10 cellular contexts compared by ENCODE assay signal in the genomic region with DNA sequence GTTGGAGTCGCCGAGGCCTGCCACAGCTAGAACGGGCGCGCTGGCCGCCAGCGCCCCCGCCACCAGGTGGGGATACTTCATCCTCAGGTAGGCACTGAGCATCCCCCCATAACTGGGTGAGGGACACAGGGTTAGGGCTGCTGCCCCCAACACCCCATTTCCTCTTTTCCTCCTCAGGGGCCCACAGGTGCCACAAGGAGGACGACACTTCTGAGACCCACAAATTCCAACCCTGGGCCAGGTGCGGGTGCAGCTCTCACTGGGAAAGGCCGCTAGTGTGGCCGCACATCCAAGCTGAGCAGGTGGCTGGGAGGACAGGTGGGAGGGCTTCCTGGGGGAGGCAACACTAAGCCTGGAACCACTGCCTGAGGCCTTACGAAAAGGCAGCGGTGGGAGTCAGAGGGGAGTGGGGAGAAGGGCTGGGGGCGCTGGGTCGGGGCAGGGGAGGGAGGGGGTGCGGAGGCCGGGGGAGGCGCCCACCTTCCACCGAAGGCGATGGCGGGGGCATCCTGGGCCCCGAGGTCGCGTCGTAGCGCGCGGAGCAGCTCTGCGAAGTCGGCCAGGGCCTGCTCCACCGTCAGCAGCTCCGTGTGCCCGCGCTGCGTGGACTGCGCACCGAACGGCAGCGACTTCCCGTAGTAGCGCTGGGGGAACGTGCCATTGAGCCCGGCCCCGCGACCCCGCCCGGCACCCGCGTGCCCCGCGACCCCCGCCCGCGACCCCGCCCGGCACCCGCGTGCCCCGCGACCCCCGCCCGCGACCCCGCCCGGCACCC. TPM values are rescaled to one million over a fixed set of nuclear protein-coding genes. Genes with fewer than 3 reads are reported as not detected.
DNase-seq lines count a peak whose midpoint lies in the region; ATAC-seq and TF ChIP-seq lines count a peak whose summit lies in the region.
"Had no signal": no experiment of that assay in that cellular context is flagged by ENCODE, and none has a peak within 500 bp of the region (broad histone marks: within the 10 kb centered on the region; RNA-seq: fewer than 3 reads in every experiment).

No MANE protein-coding gene starts in this region.

- POLR2A ChIA-PET in activated CD8-positive, alpha-beta T cell treated with anti-CD3 and anti-CD28 coated beads for 36 hours (lab: Charles Lee) = interaction anchor here (0.6 to 1.6 kb wide), 11 partner anchors 16 to 418 kb away, joined by 3 to 5 read pairs (median 3); partner anchors contain the start of genes NDOR1 and TMEM203

- H3K4me3 ChIP-seq in heart left ventricle (peak overlapping the region in 9 of 12 donors; percentile 18 to 94 (median 78)), upper lobe of right lung (peak overlapping the region; percentile 36)

- no peak for TF ChIP-seq POLR2A in heart left ventricle (IDR thresholded peaks at IDR 0.05)

- peaks cover 5% of the 10 kb centered on the region for H3K4me1 Mint-ChIP-seq in activated CD8-positive, alpha-beta T cell treated with anti-CD3 and anti-CD28 coated beads for 36 hours (ENCODE audit: low read depth)

- H3K36me3 ChIP-seq in heart left ventricle (peaks cover 0 to 46% (median 22%) of the 10 kb centered on the region in 9 donors), upper lobe of right lung (peaks cover 28% of the 10 kb centered on the region)

- TF ChIP-seq CTCF in heart left ventricle (IDR thresholded peaks at IDR 0.05) (no peak), upper lobe of right lung (IDR thresholded peaks at IDR 0.05) (no peak)
- no peak for TF ChIP-seq CTCF in activated CD8-positive, alpha-beta T cell treated with anti-CD3 and anti-CD28 coated beads for 36 hours (IDR thresholded peaks at IDR 0.05)

- H3K9me3 Mint-ChIP-seq in activated CD8-positive, alpha-beta T cell treated with anti-CD3 and anti-CD28 coated beads for 36 hours = no peaks in the 10 kb centered on the region

- no peaks in the 10 kb centered on the region for H3K27me3 ChIP-seq in heart left ventricle
- H3K27me3 ChIP-seq in upper lobe of right lung = no peaks in the 10 kb centered on the region

- peaks cover 14% of the 10 kb centered on the region for H3K36me3 Mint-ChIP-seq in activated CD8-positive, alpha-beta T cell treated with anti-CD3 and anti-CD28 coated beads for 36 hours (ENCODE audit: low read depth)

- 31 to 59% (median 41%) methylated on average over 35 to 66 of the region's 66 CpGs for WGBS in heart left ventricle, 4 donors

- H3K4me1 ChIP-seq in heart left ventricle (peaks cover 0 to 45% (median 23%) of the 10 kb centered on the region in 12 donors), upper lobe of right lung (peaks cover 7% of the 10 kb centered on the region)

- no peak for ATAC-seq in heart left ventricle
- ATAC-seq in Right ventricle myocardium superior (ENCODE audit: poor library complexity) = no peak
- peak; percentile 41 for ATAC-seq in activated CD8-positive, alpha-beta T cell treated with anti-CD3 and anti-CD28 coated beads for 36 hours
- no peak for ATAC-seq in left ventricle myocardium superior
- ATAC-seq in upper lobe of right lung = peak; percentile 6
- ATAC-seq in GM21528 (IDR thresholded peaks at IDR 0.05; ENCODE audit: low FRiP score, unreplicated experiment) = no peak

- no peak for DNase-seq in heart left ventricle
- DNase-seq in Right ventricle myocardium superior = no peak
- peak; percentile 36 for DNase-seq in activated CD8-positive, alpha-beta T cell treated with anti-CD3 and anti-CD28 coated beads for 36 hours
- DNase-seq in left ventricle myocardium superior = peak; percentile 54
- peak; percentile 68 for DNase-seq in upper lobe of right lung
- DNase-seq in EL = no peak
- DNase-seq in NCI-H2171 treated with DMSO at 0.1 percent for 48 hours (lab: John Stamatoyannopoulos, UW) = no peak

- peak overlapping the region; percentile 75 for H3K4me3 Mint-ChIP-seq in activated CD8-positive, alpha-beta T cell treated with anti-CD3 and anti-CD28 coated beads for 36 hours

- no peaks in the 10 kb centered on the region for H3K9me3 ChIP-seq in heart left ventricle
- H3K9me3 ChIP-seq in upper lobe of right lung = no peaks in the 10 kb centered on the region

- CTCF ChIA-PET in activated CD8-positive, alpha-beta T cell treated with anti-CD3 and anti-CD28 coated beads for 36 hours (lab: Charles Lee) = interaction anchor here (0.6 to 2.4 kb wide), 6 partner anchors 17 to 123 kb away, joined by 3 to 14 read pairs (median 3); partner anchors contain the start of gene RNF224

- no peak overlapping the region for H3K27ac ChIP-seq in heart left ventricle
- H3K27ac ChIP-seq in upper lobe of right lung = no peak overlapping the region
- H3K27ac ChIP-seq: parathyroid adenoma had no signal

- intact Hi-C loops in heart left ventricle (cut with DNase I) = loop anchor here in 1 of 10 donors (10.0 kb wide), 1 partner anchor 71 kb away; the partner anchor contains the start of genes ANAPC2 and SSNA1
- intact Hi-C loops in Right ventricle myocardium superior (cut with DNase I) = no loop called here
- intact Hi-C loops in activated CD8-positive, alpha-beta T cell treated with anti-CD3 and anti-CD28 coated beads for 36 hours (cut with micrococcal nuclease) = no loop called here
- intact Hi-C loops in left ventricle myocardium superior (cut with micrococcal nuclease) = no loop called here
- intact Hi-C loops in upper lobe of right lung (cut with DNase I) = no loop called here

- peak overlapping the region; percentile 64 for H3K27ac Mint-ChIP-seq in activated CD8-positive, alpha-beta T cell treated with anti-CD3 and anti-CD28 coated beads for 36 hours

- H3K27me3 Mint-ChIP-seq in activated CD8-positive, alpha-beta T cell treated with anti-CD3 and anti-CD28 coated beads for 36 hours = no peaks in the 10 kb centered on the region

RNA-seq across cellular contexts. Expression of gene DPP7, which starts 1.0 kb away (rescaled TPM):
- total RNA-seq in heart left ventricle (100 to 1,000 TPM in 8 of 9 donors, 10 to 100 TPM in 1; 96.6 to 137 (median 119) TPM), Right ventricle myocardium superior (153 TPM), left ventricle myocardium superior (155 TPM), upper lobe of right lung (183 TPM)
- 100 to 1,000 TPM; 112 to 260 TPM for polyA plus RNA-seq in heart left ventricle
- 100 to 1,000 TPM; 222 to 227 TPM for total RNA-seq in activated CD8-positive, alpha-beta T cell treated with anti-CD3 and anti-CD28 coated beads for 36 hours

RNA-seq across cellular contexts. Expression of gene GRIN1, which starts 25.4 kb away (rescaled TPM):
- not detected for total RNA-seq in heart left ventricle
- polyA plus RNA-seq in heart left ventricle = under 1 TPM in 1 of 2 donors, not detected in 1; 0.10 TPM
- not detected for total RNA-seq in Right ventricle myocardium superior
- total RNA-seq in activated CD8-positive, alpha-beta T cell treated with anti-CD3 and anti-CD28 coated beads for 36 hours = not detected
- total RNA-seq in left ventricle myocardium superior = not detected
- total RNA-seq in upper lobe of right lung = 0.64 TPM
- total RNA-seq: M059J had no signal

RNA-seq across cellular contexts. Expression of gene MAN1B1, which starts 26.8 kb away (rescaled TPM):
- total RNA-seq in heart left ventricle (10 to 100 TPM; 17.6 to 40.6 (median 21.7) TPM), Right ventricle myocardium superior (20.3 TPM), left ventricle myocardium superior (21.4 TPM), upper lobe of right lung (39.4 TPM)
- 10 to 100 TPM; 26.7 to 29.5 TPM for polyA plus RNA-seq in heart left ventricle
- total RNA-seq in activated CD8-positive, alpha-beta T cell treated with anti-CD3 and anti-CD28 coated beads for 36 hours = 10 to 100 TPM; 31.1 to 33.2 TPM

RNA-seq across cellular contexts. Expression of gene UAP1L1, which starts 36.3 kb away (rescaled TPM):
- total RNA-seq in heart left ventricle (10 to 100 TPM in 4 of 9 donors, 1 to 10 TPM in 5; 5.9 to 15.1 (median 9.4) TPM), Right ventricle myocardium superior (11.3 TPM), left ventricle myocardium superior (12.6 TPM), upper lobe of right lung (30.7 TPM)
- 10 to 100 TPM in 1 of 2 donors, 1 to 10 TPM in 1; 3.9 to 12.4 TPM for polyA plus RNA-seq in heart left ventricle
- 10 to 100 TPM; 49.8 to 50.1 TPM for total RNA-seq in activated CD8-positive, alpha-beta T cell treated with anti-CD3 and anti-CD28 coated beads for 36 hours

RNA-seq across cellular contexts. Expression of gene SAPCD2, which starts 43.2 kb away (rescaled TPM):
- 1 to 10 TPM in 1 of 9 donors, under 1 TPM in 8; 0.09 to 2.0 (median 0.20) TPM for total RNA-seq in heart left ventricle
- polyA plus RNA-seq in heart left ventricle = under 1 TPM; 0.15 to 0.22 TPM
- total RNA-seq in Right ventricle myocardium superior = 0.22 TPM
- 10 to 100 TPM; 13.5 to 13.7 TPM for total RNA-seq in activated CD8-positive, alpha-beta T cell treated with anti-CD3 and anti-CD28 coated beads for 36 hours
- 0.12 TPM for total RNA-seq in left ventricle myocardium superior
- total RNA-seq in upper lobe of right lung = 0.84 TPM

Comparison
In these comparisons a context has a peak if more than half of its experiments do, and no peak if none do; other contexts are left out.
1. DNase-seq: peak in activated CD8-positive, alpha-beta T cell treated with anti-CD3 and anti-CD28 coated beads for 36 hours (single experiment), left ventricle myocardium superior (single experiment) and upper lobe of right lung (single experiment); none in heart left ventricle (0 of 5), Right ventricle myocardium superior (single experiment), EL (single experiment) and NCI-H2171 treated with DMSO at 0.1 percent for 48 hours (single experiment).
2. ATAC-seq: peak in activated CD8-positive, alpha-beta T cell treated with anti-CD3 and anti-CD28 coated beads for 36 hours (single experiment) and upper lobe of right lung (single experiment); none in heart left ventricle (0 of 4), Right ventricle myocardium superior (single experiment), left ventricle myocardium superior (single experiment) and GM21528 (single experiment).